ENCODE assay signal across 2 cellular contexts in the genomic region with DNA sequence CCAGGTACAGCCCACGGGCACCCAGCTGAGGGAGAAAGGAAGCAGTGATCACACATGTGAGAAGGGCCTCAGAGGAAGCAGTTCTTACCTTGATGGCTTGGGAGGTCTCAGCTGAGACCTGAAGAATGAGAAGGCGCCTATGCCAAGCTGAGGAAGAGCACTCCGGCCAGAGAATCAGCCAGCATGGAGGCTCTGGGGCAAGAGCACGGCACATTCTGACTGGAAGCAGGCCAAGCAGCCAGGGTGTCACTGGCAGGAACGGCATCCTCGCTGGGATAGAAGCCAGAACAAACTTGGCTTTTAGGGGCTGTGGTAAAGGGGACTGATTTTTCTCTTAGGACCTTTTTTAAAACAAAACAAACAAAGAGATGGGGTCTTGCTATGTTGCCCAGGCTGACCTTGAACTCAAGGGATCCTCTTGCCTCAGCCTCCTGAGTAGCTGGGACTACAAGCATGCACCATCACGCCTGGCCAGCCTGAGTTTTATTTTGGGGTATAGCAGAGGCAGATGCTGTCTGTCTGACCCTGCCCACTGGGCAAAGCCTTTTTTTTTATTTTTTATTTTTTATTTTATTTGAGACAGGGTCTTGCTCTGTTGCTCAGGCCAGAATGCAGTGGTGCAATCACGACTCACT.
TF ChIP-seq lines count a peak whose summit lies in the region.

No MANE protein-coding gene starts in this region.

TF ChIP-seq in K562, 482 proteins besides CTCF, POLR2A, EP300 and RAD21:
- TF ChIP-seq ZNF232 (CRISPR knock-in tag; IDR thresholded peaks at IDR 0.05) (no peak), ZC3H8 (IDR thresholded peaks at IDR 0.05) (no peak), RBM25 (IDR thresholded peaks at IDR 0.05; ENCODE audit: low read depth, low read length, severe bottlenecking) (peak; percentile 41), TEAD2 (tag; IDR thresholded peaks at IDR 0.05) (no peak), ZNF121 (CRISPR knock-in tag; conservative IDR thresholded peaks at IDR 0.05) (peak; percentile 70), POLR2G (IDR thresholded peaks at IDR 0.05; ENCODE audit: low read depth, low read length) (peak; percentile 11; the same call in 1 of the 2 replicates), CEBPB (tag; IDR thresholded peaks at IDR 0.05) (no peak), MED1 (CRISPR knock-in tag; IDR thresholded peaks at IDR 0.05; ENCODE audit: borderline replicate concordance) (no peak)
- TF ChIP-seq, protein P1, sequence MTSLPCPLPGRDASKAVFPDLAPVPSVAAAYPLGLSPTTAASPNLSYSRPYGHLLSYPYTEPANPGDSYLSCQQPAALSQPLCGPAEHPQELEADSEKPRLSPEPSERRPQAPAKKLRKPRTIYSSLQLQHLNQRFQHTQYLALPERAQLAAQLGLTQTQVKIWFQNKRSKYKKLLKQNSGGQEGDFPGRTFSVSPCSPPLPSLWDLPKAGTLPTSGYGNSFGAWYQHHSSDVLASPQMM (CRISPR knock-in tag; IDR thresholded peaks at IDR 0.05), result no peak
- TF ChIP-seq, protein P2, sequence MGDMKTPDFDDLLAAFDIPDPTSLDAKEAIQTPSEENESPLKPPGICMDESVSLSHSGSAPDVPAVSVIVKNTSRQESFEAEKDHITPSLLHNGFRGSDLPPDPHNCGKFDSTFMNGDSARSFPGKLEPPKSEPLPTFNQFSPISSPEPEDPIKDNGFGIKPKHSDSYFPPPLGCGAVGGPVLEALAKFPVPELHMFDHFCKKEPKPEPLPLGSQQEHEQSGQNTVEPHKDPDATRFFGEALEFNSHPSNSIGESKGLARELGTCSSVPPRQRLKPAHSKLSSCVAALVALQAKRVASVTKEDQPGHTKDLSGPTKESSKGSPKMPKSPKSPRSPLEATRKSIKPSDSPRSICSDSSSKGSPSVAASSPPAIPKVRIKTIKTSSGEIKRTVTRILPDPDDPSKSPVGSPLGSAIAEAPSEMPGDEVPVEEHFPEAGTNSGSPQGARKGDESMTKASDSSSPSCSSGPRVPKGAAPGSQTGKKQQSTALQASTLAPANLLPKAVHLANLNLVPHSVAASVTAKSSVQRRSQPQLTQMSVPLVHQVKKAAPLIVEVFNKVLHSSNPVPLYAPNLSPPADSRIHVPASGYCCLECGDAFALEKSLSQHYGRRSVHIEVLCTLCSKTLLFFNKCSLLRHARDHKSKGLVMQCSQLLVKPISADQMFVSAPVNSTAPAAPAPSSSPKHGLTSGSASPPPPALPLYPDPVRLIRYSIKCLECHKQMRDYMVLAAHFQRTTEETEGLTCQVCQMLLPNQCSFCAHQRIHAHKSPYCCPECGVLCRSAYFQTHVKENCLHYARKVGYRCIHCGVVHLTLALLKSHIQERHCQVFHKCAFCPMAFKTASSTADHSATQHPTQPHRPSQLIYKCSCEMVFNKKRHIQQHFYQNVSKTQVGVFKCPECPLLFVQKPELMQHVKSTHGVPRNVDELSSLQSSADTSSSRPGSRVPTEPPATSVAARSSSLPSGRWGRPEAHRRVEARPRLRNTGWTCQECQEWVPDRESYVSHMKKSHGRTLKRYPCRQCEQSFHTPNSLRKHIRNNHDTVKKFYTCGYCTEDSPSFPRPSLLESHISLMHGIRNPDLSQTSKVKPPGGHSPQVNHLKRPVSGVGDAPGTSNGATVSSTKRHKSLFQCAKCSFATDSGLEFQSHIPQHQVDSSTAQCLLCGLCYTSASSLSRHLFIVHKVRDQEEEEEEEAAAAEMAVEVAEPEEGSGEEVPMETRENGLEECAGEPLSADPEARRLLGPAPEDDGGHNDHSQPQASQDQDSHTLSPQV (IDR thresholded peaks at IDR 0.05), result no peak

TF ChIP-seq in GM12891, 5 proteins besides CTCF, POLR2A, EP300 and RAD21:
- TF ChIP-seq PAX5 (IDR thresholded peaks at IDR 0.05; ENCODE audit: insufficient read depth, low read length, severe bottlenecking), result no peak
- TF ChIP-seq POU2F2 (IDR thresholded peaks at IDR 0.05; ENCODE audit: low read depth, low read length), result no peak
- TF ChIP-seq SPI1 (IDR thresholded peaks at IDR 0.05; ENCODE audit: low read depth, low read length), result no peak
- no peak for TF ChIP-seq TAF1 (IDR thresholded peaks at IDR 0.05; ENCODE audit: low read depth, low read length)
- TF ChIP-seq POLR2AphosphoS5 (IDR thresholded peaks at IDR 0.05; ENCODE audit: low read depth, low read length), result no peak
TF ChIP-seq in GM12891: peak in this region for 0.
